17 cellular contexts compared by ENCODE assay signal in genomic region chr16:58125041-58125440, GRCh38. TPM values are rescaled to one million over a fixed set of nuclear protein-coding genes. Genes with fewer than 3 reads are reported as not detected.
A peak's percentile ranks its signal among the peaks of the same experiment; 100 is the strongest.
DNase-seq lines count a peak whose midpoint lies in the region; ATAC-seq and TF ChIP-seq lines count a peak whose summit lies in the region.
"Had no signal": no experiment of that assay in that cellular context is flagged by ENCODE, and none has a peak within 500 bp of the region (broad histone marks: within the 10 kb centered on the region; RNA-seq: fewer than 3 reads in every experiment).

No MANE protein-coding gene starts in this region.

- no peaks in the 10 kb centered on the region for H3K36me3 Mint-ChIP-seq in CD4-positive, CD25-positive, alpha-beta regulatory T cell
- H3K36me3 Mint-ChIP-seq in naive thymus-derived CD8-positive, alpha-beta T cell: peaks cover 0 to 3% (median 0%) of the 10 kb centered on the region in 3 donors

- H3K9me3 Mint-ChIP-seq in CD4-positive, CD25-positive, alpha-beta regulatory T cell: peaks cover 0 to 3% (median 0%) of the 10 kb centered on the region in 7 donors
- H3K9me3 Mint-ChIP-seq in naive thymus-derived CD8-positive, alpha-beta T cell: peaks cover 0 to 6% (median 0%) of the 10 kb centered on the region in 9 donors
- H3K9me3 Mint-ChIP-seq: CD8-positive, alpha-beta memory T cell had no signal

- no peak overlapping the region for H3K27ac ChIP-seq in CD4-positive, CD25-positive, alpha-beta regulatory T cell (ENCODE audit: insufficient read depth, low read length, poor library complexity, severe bottlenecking)
- H3K27ac ChIP-seq in HEK293 (ENCODE audit: extremely low read depth, low read depth, low read length) (no peak overlapping the region), VCaP (peak overlapping the region; percentile 79; the same call in 1 of the 2 replicates)
- H3K27ac ChIP-seq: HL-60 had no signal

- ATAC-seq in CD4-positive, CD25-positive, alpha-beta regulatory T cell (ENCODE audit: low read depth in 2 of 2): no peak
- no peak for ATAC-seq in naive thymus-derived CD8-positive, alpha-beta T cell
- ATAC-seq in sciatic nerve: no peak

- intact Hi-C loops in sciatic nerve (cut with DNase I): loop anchor here (5.0 kb wide), 1 partner anchor 103 kb away; no protein-coding TSS in a partner anchor

- POLR2A ChIA-PET in HEK293 (lab: Yijun Ruan, JAX): no interaction called here
- POLR2A ChIA-PET in naive thymus-derived CD8-positive, alpha-beta T cell (lab: Charles Lee): no interaction called here

- CTCF ChIA-PET in HEK293 (lab: Yijun Ruan, JAX): interaction anchor here (0.6 kb wide), 2 partner anchors 41 to 45 kb away, joined by 3 read pairs; no protein-coding TSS in a partner anchor

- H3K27ac Mint-ChIP-seq in CD4-positive, CD25-positive, alpha-beta regulatory T cell: peak overlapping the region in 2 of 3 donors; percentile 31 to 55
- H3K27ac Mint-ChIP-seq in naive thymus-derived CD8-positive, alpha-beta T cell: peak overlapping the region in 7 of 10 donors; percentile 37 to 93 (median 74)

- TF ChIP-seq CTCF in HEK293 (tag by site-specific recombination; IDR thresholded peaks at IDR 0.05) (no peak), VCaP (conservative IDR thresholded peaks at IDR 0.05) (no peak)

- H3K4me1 ChIP-seq in CD4-positive, CD25-positive, alpha-beta regulatory T cell (ENCODE audit: control insufficient read depth, insufficient read depth, low read length, poor library complexity, severe bottlenecking): peaks cover 62% of the 10 kb centered on the region
- H3K4me1 ChIP-seq in HEK293 (ENCODE audit: control insufficient read depth, insufficient read depth, low read length): peaks cover 33% of the 10 kb centered on the region

- no peaks in the 10 kb centered on the region for H3K9me3 ChIP-seq in CD4-positive, CD25-positive, alpha-beta regulatory T cell (ENCODE audit: control insufficient read depth in 2 of 2, low read length in 2 of 2)
- no peaks in the 10 kb centered on the region for H3K9me3 ChIP-seq in HEK293 (ENCODE audit: control insufficient read depth, insufficient read depth, low read depth, low read length)

- no peaks in the 10 kb centered on the region for H3K27me3 ChIP-seq in CD4-positive, CD25-positive, alpha-beta regulatory T cell (ENCODE audit: control insufficient read depth, insufficient read depth, low read length)
- H3K27me3 ChIP-seq: MG63 had no signal

- H3K36me3 ChIP-seq in CD4-positive, CD25-positive, alpha-beta regulatory T cell (ENCODE audit: control insufficient read depth, insufficient read depth, low read length): no peaks in the 10 kb centered on the region
- no peaks in the 10 kb centered on the region for H3K36me3 ChIP-seq in HEK293 (ENCODE audit: control insufficient read depth in 2 of 2, insufficient read depth in 1 of 2, low read length in 2 of 2)

- H3K4me1 Mint-ChIP-seq in CD4-positive, CD25-positive, alpha-beta regulatory T cell: peaks cover 41 to 84% (median 61%) of the 10 kb centered on the region in 4 donors
- peaks cover 29 to 83% (median 77%) of the 10 kb centered on the region in 4 donors for H3K4me1 Mint-ChIP-seq in naive thymus-derived CD8-positive, alpha-beta T cell

- DNase-seq in CD4-positive, CD25-positive, alpha-beta regulatory T cell: no peak
- DNase-seq in naive thymus-derived CD8-positive, alpha-beta T cell: no peak
- no peak for DNase-seq in stimulated activated CD4-positive, alpha-beta T cell treated with anti-CD3 and anti-CD28 coated beads, Interleukin-4, amount 100 ng/mL, for 4 hours
- DNase-seq in nucleus accumbens (lab: John Stamatoyannopoulos, UW) (no peak), sciatic nerve (ENCODE audit: low spot score) (no peak), DMS53 treated with DMSO at 0.1 percent for 48 hours (lab: John Stamatoyannopoulos, UW; ENCODE audit: unreplicated experiment) (no peak)
- DNase-seq: ACHN; CD8-positive, alpha-beta memory T cell; NCI-H1105 treated with DMSO at 0.1 percent for 48 hours; NCI-H187; NCI-H446 treated with DMSO at 0.1 percent for 48 hours; NCI-H774; SIG-M5 had no signal

- H3K4me3 ChIP-seq in CD4-positive, CD25-positive, alpha-beta regulatory T cell (ENCODE audit: low read depth, low read length): no peak overlapping the region
- no peak overlapping the region for H3K4me3 ChIP-seq in HEK293 (ENCODE audit: low read depth, low read length)
- H3K4me3 ChIP-seq: MG63 had no signal

- H3K27me3 Mint-ChIP-seq in CD4-positive, CD25-positive, alpha-beta regulatory T cell: peaks cover 5% of the 10 kb centered on the region
- H3K27me3 Mint-ChIP-seq in naive thymus-derived CD8-positive, alpha-beta T cell: no peaks in the 10 kb centered on the region

- no peak overlapping the region for H3K4me3 Mint-ChIP-seq in CD4-positive, CD25-positive, alpha-beta regulatory T cell
- H3K4me3 Mint-ChIP-seq in naive thymus-derived CD8-positive, alpha-beta T cell: peak overlapping the region in 2 of 10 donors; percentile 12 to 29

TF ChIP-seq in HEK293, 187 proteins besides CTCF, POLR2A, EP300 and RAD21:
- TF ChIP-seq ZNF311 (tag by site-specific recombination; IDR thresholded peaks at IDR 0.05; ENCODE audit: borderline replicate concordance): no peak
- 0 out of 2 replicates have a peak, but pooled peaks have one; percentile 6 for TF ChIP-seq PRDM6 (tag by site-specific recombination; IDR thresholded peaks at IDR 0.05)

RNA-seq across cellular contexts. Expression of gene CFAP20, which starts 4.1 kb away (rescaled TPM):
- 147 TPM for total RNA-seq in CD4-positive, CD25-positive, alpha-beta regulatory T cell
- 10 to 100 TPM; 41.9 to 53.1 (median 47.8) TPM for polyA plus RNA-seq in CD4-positive, CD25-positive, alpha-beta regulatory T cell
- 10 to 100 TPM; 25.3 to 30.0 TPM for total RNA-seq in naive thymus-derived CD8-positive, alpha-beta T cell
- 10 to 100 TPM; 23.9 to 38.8 (median 27.5) TPM for polyA plus RNA-seq in naive thymus-derived CD8-positive, alpha-beta T cell
- 27.2 TPM for total RNA-seq in sciatic nerve
